Comparison of ENCODE assay signal across 15 cellular contexts in the genomic region with DNA sequence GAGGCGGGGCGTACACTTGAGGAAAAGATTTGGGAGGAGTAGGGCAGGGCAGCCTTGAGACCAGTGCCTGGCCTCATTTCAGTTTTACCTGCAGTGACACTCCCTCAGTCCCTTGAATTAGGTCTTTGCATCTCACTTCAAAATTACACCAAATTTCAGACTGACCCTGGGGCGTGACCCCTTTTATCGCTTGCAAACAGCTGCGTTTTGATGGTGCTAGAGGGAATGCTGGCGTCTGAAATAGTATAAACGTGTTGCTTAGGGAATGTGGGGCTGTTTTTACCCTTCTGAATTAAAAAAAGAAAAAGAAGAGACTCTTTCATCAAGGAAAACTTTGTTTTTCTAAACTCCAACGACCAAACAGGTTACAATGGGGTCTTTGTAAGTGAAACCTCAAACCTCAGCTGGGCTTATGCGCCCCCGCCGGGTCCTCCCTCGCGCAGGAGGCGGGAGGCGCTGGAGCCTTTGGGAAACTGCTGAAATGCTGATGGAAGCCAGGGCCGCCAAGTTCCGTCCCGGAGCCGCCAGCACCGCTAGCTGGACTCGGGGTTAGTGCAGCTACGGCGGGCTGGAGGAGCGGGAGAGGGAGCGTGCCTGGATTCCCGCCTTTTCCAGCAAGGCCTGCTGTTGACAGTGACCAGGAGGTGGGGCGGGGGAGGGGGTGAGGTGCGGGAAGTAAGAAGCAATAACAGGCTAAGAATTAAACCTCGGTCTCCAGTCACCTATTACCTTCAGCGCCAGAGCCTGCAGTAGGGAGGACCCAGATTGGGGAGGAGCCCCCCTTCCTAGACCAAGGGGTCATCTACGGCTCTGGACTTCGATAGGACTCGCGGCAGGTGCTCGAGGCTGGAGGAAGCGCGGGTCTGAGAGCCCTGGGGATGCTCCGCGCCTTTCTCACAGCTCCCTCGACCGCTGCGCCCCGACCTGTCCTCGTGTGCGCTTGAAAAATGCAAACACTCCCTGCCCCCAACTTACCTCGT. TPM values are rescaled to one million over a fixed set of nuclear protein-coding genes. Genes with fewer than 3 reads are reported as not detected.
DNase-seq lines count a peak whose midpoint lies in the region; ATAC-seq and TF ChIP-seq lines count a peak whose summit lies in the region.
"Had no signal": no experiment of that assay in that cellular context is flagged by ENCODE, and none has a peak within 500 bp of the region (broad histone marks: within the 10 kb centered on the region; RNA-seq: fewer than 3 reads in every experiment).

No MANE protein-coding gene starts in this region.

- no peak overlapping the region for H3K4me3 ChIP-seq in left lung

- no peaks in the 10 kb centered on the region for H3K36me3 ChIP-seq in left lung
- H3K36me3 ChIP-seq: vagina had no signal

- H3K9me3 ChIP-seq in left lung: no peaks in the 10 kb centered on the region
- H3K9me3 ChIP-seq: vagina had no signal

- TF ChIP-seq CTCF in endothelial cell (IDR thresholded peaks at IDR 0.05; ENCODE audit: unreplicated experiment) (no peak), left lung (IDR thresholded peaks at IDR 0.05) (no peak)

- H3K27ac Mint-ChIP-seq in endothelial cell (ENCODE audit: unreplicated experiment): no peak overlapping the region
- H3K27ac Mint-ChIP-seq: activated T-helper 17 cell treated with anti-CD3 and anti-CD28 coated beads, Interleukin-2, amount 50 U/mL, for 72 hours; CD4-positive, CD25-positive, alpha-beta regulatory T cell had no signal

- no peak overlapping the region for H3K27ac ChIP-seq in left lung
- H3K27ac ChIP-seq: vagina had no signal

- POLR2A ChIA-PET in HEK293T (lab: Yijun Ruan, JAX): no interaction called here

- peak; percentile 47 for ATAC-seq in left lung
- ATAC-seq in sciatic nerve: peak; percentile 82
- ATAC-seq in HG03571 (IDR thresholded peaks at IDR 0.05; ENCODE audit: unreplicated experiment): no peak
- ATAC-seq in GM18861 (IDR thresholded peaks at IDR 0.05; ENCODE audit: unreplicated experiment): no peak
- ATAC-seq: activated T-helper 17 cell treated with anti-CD3 and anti-CD28 coated beads, Interleukin-2, amount 50 U/mL, for 72 hours had no signal

- H3K4me1 Mint-ChIP-seq in endothelial cell (ENCODE audit: unreplicated experiment): peaks cover 3% of the 10 kb centered on the region
- H3K4me1 Mint-ChIP-seq: activated T-helper 17 cell treated with anti-CD3 and anti-CD28 coated beads, Interleukin-2, amount 50 U/mL, for 72 hours; CD4-positive, CD25-positive, alpha-beta regulatory T cell had no signal

- H3K27me3 ChIP-seq in left lung: peaks cover 38 to 60% of the 10 kb centered on the region in 2 donors
- H3K27me3 ChIP-seq: vagina had no signal

- intact Hi-C loops in left lung (cut with DNase I) (no loop called here), sciatic nerve (cut with DNase I) (no loop called here)

- no peaks in the 10 kb centered on the region for H3K9me3 Mint-ChIP-seq in endothelial cell (ENCODE audit: unreplicated experiment)
- H3K9me3 Mint-ChIP-seq: activated T-helper 17 cell treated with anti-CD3 and anti-CD28 coated beads, Interleukin-2, amount 50 U/mL, for 72 hours; CD4-positive, CD25-positive, alpha-beta regulatory T cell had no signal

- H3K4me3 Mint-ChIP-seq in endothelial cell (ENCODE audit: unreplicated experiment): peak overlapping the region; percentile 84
- H3K4me3 Mint-ChIP-seq: activated T-helper 17 cell treated with anti-CD3 and anti-CD28 coated beads, Interleukin-2, amount 50 U/mL, for 72 hours; CD4-positive, CD25-positive, alpha-beta regulatory T cell had no signal

- H3K4me1 ChIP-seq in left lung: peaks cover 0 to 6% of the 10 kb centered on the region in 2 donors

- CTCF ChIA-PET in HEK293T (lab: Yijun Ruan, JAX): no interaction called here

- H3K27me3 Mint-ChIP-seq in endothelial cell (ENCODE audit: unreplicated experiment): peaks cover 6% of the 10 kb centered on the region

- DNase-seq in HEK293T (ENCODE audit: extremely low spot score) (no peak), endothelial cell (ENCODE audit: low spot score) (peak; percentile 39), left lung (peak in 1 of 2 donors; percentile 74), sciatic nerve (ENCODE audit: low spot score) (peak; percentile 65), T-helper 2 cell (no peak), NCI-H146 (lab: John Stamatoyannopoulos, UW) (no peak)
- DNase-seq: activated CD4-positive, CD25-positive, alpha-beta regulatory T cell; CD4-positive, CD25-positive, alpha-beta regulatory T cell; central memory CD4-positive, alpha-beta T cell; MM.1S; NCI-H345 had no signal

- H3K36me3 Mint-ChIP-seq in endothelial cell (ENCODE audit: low read depth, unreplicated experiment): no peaks in the 10 kb centered on the region
- H3K36me3 Mint-ChIP-seq: CD4-positive, CD25-positive, alpha-beta regulatory T cell had no signal

TF ChIP-seq in HEK293T, 16 proteins besides CTCF, POLR2A, EP300 and RAD21:
- TF ChIP-seq CTBP1 (IDR thresholded peaks at IDR 0.05; ENCODE audit: borderline replicate concordance): no peak
- TF ChIP-seq L3MBTL2 (conservative IDR thresholded peaks at IDR 0.05): 0 out of 2 replicates have a peak, but pooled peaks have one; percentile 10

RNA-seq across cellular contexts. Expression of a gene that starts 20.7 kb away (rescaled TPM):
- total RNA-seq in endothelial cell (ENCODE audit: unreplicated experiment) (0.77 TPM), left lung (not detected), sciatic nerve (1.6 TPM)
- total RNA-seq: CD4-positive, CD25-positive, alpha-beta regulatory T cell had no signal

Comparison
In these comparisons a context has a peak if more than half of its experiments do, and no peak if none do; other contexts are left out.
1. DNase-seq: peak in endothelial cell (single experiment) and sciatic nerve (single experiment); none in HEK293T (single experiment), T-helper 2 cell (0 of 5) and NCI-H146 (single experiment).
2. ATAC-seq: peak in left lung (single experiment) and sciatic nerve (single experiment); none in HG03571 (single experiment) and GM18861 (single experiment).